18 cellular contexts compared by ENCODE assay signal in genomic region chr13:48295271-48295670, GRCh38. TPM values are rescaled to one million over a fixed set of nuclear protein-coding genes. Genes with fewer than 3 reads are reported as not detected.
DNase-seq lines count a peak whose midpoint lies in the region; ATAC-seq and TF ChIP-seq lines count a peak whose summit lies in the region.
"Had no signal": no experiment of that assay in that cellular context is flagged by ENCODE, and none has a peak within 500 bp of the region (broad histone marks: within the 10 kb centered on the region; RNA-seq: fewer than 3 reads in every experiment).

No MANE protein-coding gene starts in this region.

- H3K14ac ChIP-seq in trophoblast cell (ENCODE audit: low read length), result no peak overlapping the region

- TF ChIP-seq CTCF in epithelial cell of esophagus (IDR thresholded peaks at IDR 0.05; ENCODE audit: insufficient read depth, low read depth, low read length, missing control alignments) (no peak), PC-3 (conservative IDR thresholded peaks at IDR 0.05; ENCODE audit: low read depth, low read length) (no peak)

- no peaks in the 10 kb centered on the region for H3K9me3 ChIP-seq in KOPT-K1 (ENCODE audit: insufficient read depth, low read length, poor library complexity, severe bottlenecking)
- no peaks in the 10 kb centered on the region for H3K9me3 ChIP-seq in trophoblast cell (ENCODE audit: insufficient read depth, low read depth, low read length)
- H3K9me3 ChIP-seq in PC-3 (ENCODE audit: low read length), result no peaks in the 10 kb centered on the region
- H3K9me3 ChIP-seq: HAP-1 had no signal

- ATAC-seq in activated naive CD8-positive, alpha-beta T cell treated with anti-CD3 and anti-CD28 coated beads, Interleukin-2, amount 50 U/mL, for 24 hours, result peak; percentile 28
- ATAC-seq in PC-3, result no peak
- ATAC-seq in stimulated activated naive B cell treated with anti-CD40 and anti-IgM and Interleukin-4, amounts not matched to agents 10 μg/mL and 1 μg/mL and 100 μg/mL, for 72 hours (replicated peaks), result no peak
- ATAC-seq: GM23338 had no signal

- H3K9ac ChIP-seq in trophoblast cell (ENCODE audit: low read length), result no peak overlapping the region
- H3K9ac ChIP-seq in PC-3 (ENCODE audit: low read length), result no peak overlapping the region

- no peak overlapping the region for H2BK120ac ChIP-seq in trophoblast cell (ENCODE audit: insufficient read depth, low read length, poor library complexity)

- no TSS peak for BruUV-seq in PC-3 (replicated peaks; lab: Mats Ljungman, UMichigan)

- DNase-seq in activated naive CD8-positive, alpha-beta T cell treated with anti-CD3 and anti-CD28 coated beads, Interleukin-2, amount 50 U/mL, for 24 hours, result no peak
- DNase-seq in activated naive CD8-positive, alpha-beta T cell treated with anti-CD3 and anti-CD28 coated beads for 36 hours, result no peak
- DNase-seq in epithelial cell of esophagus (ENCODE audit: low read depth) (peak; percentile 20), trophoblast cell (peak; percentile 78 to 81), PC-3 (no peak)
- DNase-seq in stimulated activated naive B cell treated with anti-CD40 and anti-IgM and Interleukin-4, amounts not matched to agents 10 μg/mL and 1 μg/mL and 100 μg/mL, for 72 hours, result no peak
- DNase-seq: C1 segment of cervical spinal cord; Calu3; CD4-positive, alpha-beta memory T cell; COR-L47; DMS79; EL; GDM1; HFFc6 had no signal

- intact Hi-C loops in PC-3 (cut with micrococcal nuclease), result no loop called here

- peaks cover 4% of the 10 kb centered on the region for H3K27me3 Mint-ChIP-seq in activated naive CD8-positive, alpha-beta T cell treated with anti-CD3 and anti-CD28 coated beads, Interleukin-2, amount 50 U/mL, for 24 hours
- H3K27me3 Mint-ChIP-seq in activated naive CD8-positive, alpha-beta T cell treated with anti-CD3 and anti-CD28 coated beads for 36 hours, result peaks cover 2% of the 10 kb centered on the region
- H3K27me3 Mint-ChIP-seq in stimulated activated naive B cell treated with anti-CD40 and anti-IgM and Interleukin-4, amounts not matched to agents 10 μg/mL and 1 μg/mL and 100 μg/mL, for 72 hours, result no peaks in the 10 kb centered on the region

- CTCF ChIA-PET in PC-3 (lab: Charles Lee), result no interaction called here

- H3F3A ChIP-seq in PC-3 (ENCODE audit: low read length, unreplicated experiment), result no peaks in the 10 kb centered on the region

- H2AFZ ChIP-seq in trophoblast cell (ENCODE audit: insufficient read depth, low read length, poor library complexity) (no peak overlapping the region), PC-3 (ENCODE audit: low read length) (no peak overlapping the region)
- H2AFZ ChIP-seq: GM23338 had no signal

- H3K36me3 Mint-ChIP-seq in activated naive CD8-positive, alpha-beta T cell treated with anti-CD3 and anti-CD28 coated beads, Interleukin-2, amount 50 U/mL, for 24 hours (ENCODE audit: low read depth), result peaks cover 4% of the 10 kb centered on the region
- H3K36me3 Mint-ChIP-seq in activated naive CD8-positive, alpha-beta T cell treated with anti-CD3 and anti-CD28 coated beads for 36 hours, result no peaks in the 10 kb centered on the region
- peaks cover 0 to 4% of the 10 kb centered on the region in 2 donors for H3K36me3 Mint-ChIP-seq in stimulated activated naive B cell treated with anti-CD40 and anti-IgM and Interleukin-4, amounts not matched to agents 10 μg/mL and 1 μg/mL and 100 μg/mL, for 72 hours
- H3K36me3 Mint-ChIP-seq: CD4-positive, alpha-beta memory T cell had no signal

- no peak overlapping the region for H2AK5ac ChIP-seq in trophoblast cell (ENCODE audit: low read length)

- no peaks in the 10 kb centered on the region for H3K9me2 ChIP-seq in PC-3 (replicated peaks; ENCODE audit: low read length)

- no peak overlapping the region for H3K4me3 ChIP-seq in epithelial cell of esophagus (ENCODE audit: low read length)
- H3K4me3 ChIP-seq in trophoblast cell (ENCODE audit: low read depth, low read length), result no peak overlapping the region
- no peak overlapping the region for H3K4me3 ChIP-seq in PC-3 (ENCODE audit: low read length)
- H3K4me3 ChIP-seq: GM12878, GM23338, HAP-1 had no signal

- H3K18ac ChIP-seq in trophoblast cell (ENCODE audit: low read length), result no peak overlapping the region

- H4K8ac ChIP-seq in trophoblast cell (ENCODE audit: low read depth, low read length), result no peak overlapping the region

- H3K27ac ChIP-seq in KOPT-K1 (ENCODE audit: low read depth, low read length, poor library complexity, severe bottlenecking) (peak overlapping the region; percentile 97), trophoblast cell (ENCODE audit: low read depth, low read length) (no peak overlapping the region), PC-3 (ENCODE audit: low read length) (no peak overlapping the region)

- H3K4ac ChIP-seq in trophoblast cell (ENCODE audit: low read depth, low read length), result no peak overlapping the region

- H3K36me3 ChIP-seq in KOPT-K1 (ENCODE audit: insufficient read depth, low read length) (no peaks in the 10 kb centered on the region), trophoblast cell (ENCODE audit: control insufficient read depth in 1 of 2, insufficient read depth in 2 of 2, low read length in 2 of 2) (no peaks in the 10 kb centered on the region), PC-3 (ENCODE audit: low read depth, low read length) (no peaks in the 10 kb centered on the region)
- H3K36me3 ChIP-seq: HAP-1 had no signal

- no peaks in the 10 kb centered on the region for H3K9me3 Mint-ChIP-seq in activated naive CD8-positive, alpha-beta T cell treated with anti-CD3 and anti-CD28 coated beads, Interleukin-2, amount 50 U/mL, for 24 hours
- H3K9me3 Mint-ChIP-seq in activated naive CD8-positive, alpha-beta T cell treated with anti-CD3 and anti-CD28 coated beads for 36 hours, result no peaks in the 10 kb centered on the region
- H3K9me3 Mint-ChIP-seq in stimulated activated naive B cell treated with anti-CD40 and anti-IgM and Interleukin-4, amounts not matched to agents 10 μg/mL and 1 μg/mL and 100 μg/mL, for 72 hours, result no peaks in the 10 kb centered on the region
- H3K9me3 Mint-ChIP-seq: CD4-positive, alpha-beta memory T cell; GM23338; HFFc6 had no signal

- H3K79me2 ChIP-seq in trophoblast cell (ENCODE audit: control insufficient read depth, insufficient read depth, low read length, poor library complexity) (no peaks in the 10 kb centered on the region), PC-3 (ENCODE audit: low read length) (no peaks in the 10 kb centered on the region)

- H3K23ac ChIP-seq in trophoblast cell (ENCODE audit: low read length), result no peak overlapping the region

- H3K4me2 ChIP-seq in trophoblast cell (ENCODE audit: low read length) (no peak overlapping the region), PC-3 (ENCODE audit: low read length) (no peak overlapping the region)
- H3K4me2 ChIP-seq: GM23338 had no signal

- H3K4me3 Mint-ChIP-seq in activated naive CD8-positive, alpha-beta T cell treated with anti-CD3 and anti-CD28 coated beads, Interleukin-2, amount 50 U/mL, for 24 hours, result no peak overlapping the region
- no peak overlapping the region for H3K4me3 Mint-ChIP-seq in activated naive CD8-positive, alpha-beta T cell treated with anti-CD3 and anti-CD28 coated beads for 36 hours
- H3K4me3 Mint-ChIP-seq in stimulated activated naive B cell treated with anti-CD40 and anti-IgM and Interleukin-4, amounts not matched to agents 10 μg/mL and 1 μg/mL and 100 μg/mL, for 72 hours, result no peak overlapping the region
- H3K4me3 Mint-ChIP-seq: CD4-positive, alpha-beta memory T cell; GM23338; HFFc6 had no signal

- no peak overlapping the region for H4K12ac ChIP-seq in trophoblast cell (ENCODE audit: low read depth, low read length)

- no peak overlapping the region for H4K91ac ChIP-seq in trophoblast cell (ENCODE audit: low read depth, low read length)

- no peaks in the 10 kb centered on the region for H4K20me1 ChIP-seq in PC-3 (ENCODE audit: low read length)

- peaks cover 0 to 4% of the 10 kb centered on the region in 2 experiments for H3K4me1 ChIP-seq in trophoblast cell (ENCODE audit: control insufficient read depth in 1 of 2, insufficient read depth in 2 of 2, low read length in 2 of 2)
- H3K4me1 ChIP-seq in PC-3 (ENCODE audit: insufficient read depth, low read length), result no peaks in the 10 kb centered on the region
- H3K4me1 ChIP-seq: HAP-1 had no signal

- H3K27me3 ChIP-seq in trophoblast cell (ENCODE audit: insufficient read depth, low read length) (no peaks in the 10 kb centered on the region), PC-3 (ENCODE audit: low read length) (no peaks in the 10 kb centered on the region)

- no peak overlapping the region for H3K27ac Mint-ChIP-seq in activated naive CD8-positive, alpha-beta T cell treated with anti-CD3 and anti-CD28 coated beads, Interleukin-2, amount 50 U/mL, for 24 hours
- H3K27ac Mint-ChIP-seq in activated naive CD8-positive, alpha-beta T cell treated with anti-CD3 and anti-CD28 coated beads for 36 hours, result no peak overlapping the region
- no peak overlapping the region for H3K27ac Mint-ChIP-seq in stimulated activated naive B cell treated with anti-CD40 and anti-IgM and Interleukin-4, amounts not matched to agents 10 μg/mL and 1 μg/mL and 100 μg/mL, for 72 hours
- H3K27ac Mint-ChIP-seq: CD4-positive, alpha-beta memory T cell; GM23338; HFFc6 had no signal

- no peak overlapping the region for H2BK5ac ChIP-seq in trophoblast cell (ENCODE audit: low read depth, low read length, poor library complexity)

- peaks cover 2% of the 10 kb centered on the region for H3K79me1 ChIP-seq in trophoblast cell (ENCODE audit: low read length)

- H3K4me1 Mint-ChIP-seq in activated naive CD8-positive, alpha-beta T cell treated with anti-CD3 and anti-CD28 coated beads, Interleukin-2, amount 50 U/mL, for 24 hours, result peaks cover 8% of the 10 kb centered on the region
- peaks cover 9% of the 10 kb centered on the region for H3K4me1 Mint-ChIP-seq in activated naive CD8-positive, alpha-beta T cell treated with anti-CD3 and anti-CD28 coated beads for 36 hours
- peaks cover 19 to 33% of the 10 kb centered on the region in 2 donors for H3K4me1 Mint-ChIP-seq in stimulated activated naive B cell treated with anti-CD40 and anti-IgM and Interleukin-4, amounts not matched to agents 10 μg/mL and 1 μg/mL and 100 μg/mL, for 72 hours
- H3K4me1 Mint-ChIP-seq: GM23338 had no signal

- H2BK12ac ChIP-seq in trophoblast cell (ENCODE audit: low read length), result no peak overlapping the region

- POLR2A ChIA-PET in PC-3 (lab: Charles Lee; ENCODE audit: unreplicated experiment), result no interaction called here

- no CpG with 5 or more reads among the region's 1 CpG for WGBS in trophoblast cell (ENCODE audit: extremely low coverage, insufficient coverage, insufficient read length)

RNA-seq across cellular contexts. Expression of gene RB1, which starts 8.3 kb away (rescaled TPM):
- 10 to 100 TPM; 33.0 to 33.7 TPM for total RNA-seq in activated naive CD8-positive, alpha-beta T cell treated with anti-CD3 and anti-CD28 coated beads for 36 hours
- 14.4 and 14.6 TPM in 2 replicates for polyA plus RNA-seq in trophoblast cell (2013)
- total RNA-seq in PC-3 (2014; rRNA removed), result 13.2 and 14.3 TPM in 2 replicates

Comparison
In these comparisons a context has a peak if more than half of its experiments do, and no peak if none do; other contexts are left out.
1. DNase-seq: peak in epithelial cell of esophagus (single experiment) and trophoblast cell (2 of 2); none in activated naive CD8-positive, alpha-beta T cell treated with anti-CD3 and anti-CD28 coated beads, Interleukin-2, amount 50 U/mL, for 24 hours (single experiment), activated naive CD8-positive, alpha-beta T cell treated with anti-CD3 and anti-CD28 coated beads for 36 hours (single experiment), PC-3 (single experiment) and stimulated activated naive B cell treated with anti-CD40 and anti-IgM and Interleukin-4, amounts not matched to agents 10 μg/mL and 1 μg/mL and 100 μg/mL, for 72 hours (single experiment).